ENCODE assay signal across 8 cellular contexts in the genomic region with DNA sequence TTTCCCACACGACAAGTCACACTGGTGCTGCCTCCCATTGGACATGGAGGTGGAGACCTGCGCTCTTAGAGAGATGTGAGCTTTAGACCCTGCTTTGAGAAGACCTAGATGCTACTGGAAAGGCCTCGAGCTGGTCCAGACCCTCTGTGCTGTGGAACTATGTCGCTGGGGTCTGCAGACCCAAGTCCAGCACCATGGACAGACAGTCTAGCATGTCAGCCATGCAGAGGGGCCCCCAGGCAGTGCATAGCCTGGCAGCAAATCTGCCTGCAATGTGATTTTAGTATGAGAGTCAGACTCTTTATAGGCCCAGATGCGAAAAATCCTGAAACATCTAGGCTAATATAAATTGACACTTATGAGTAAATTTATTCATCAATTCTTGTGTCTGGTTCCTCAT.
"Had no signal": no experiment of that assay in that cellular context is flagged by ENCODE, and none has a peak within 500 bp of the region (broad histone marks: within the 10 kb centered on the region; RNA-seq: fewer than 3 reads in every experiment).

No MANE protein-coding gene starts in this region.

- H3K9me3 Mint-ChIP-seq: H9, HFFc6 had no signal

- H3K27ac Mint-ChIP-seq: H9, HFFc6 had no signal

- H3K9me3 ChIP-seq: HAP-1 had no signal

- H2AFZ ChIP-seq: GM23248 had no signal

- H3K27ac ChIP-seq: GM23248 had no signal

- DNase-seq: GM23248, GOT3, H7, H9, HCEC 1CT, HFFc6 had no signal

- H3K36me3 ChIP-seq: HAP-1 had no signal

- H3K4me1 ChIP-seq: HAP-1 had no signal

- H3K4me3 ChIP-seq: GM23248, HAP-1 had no signal

- ATAC-seq: HCT116 had no signal

- H3K9ac ChIP-seq: GM23248 had no signal

- H3K4me3 Mint-ChIP-seq: H9, HFFc6 had no signal
